Comparison of ENCODE assay signal across 16 cellular contexts in genomic region chr6:11311970-11312369, GRCh38.
A peak's percentile ranks its signal among the peaks of the same experiment; 100 is the strongest.
DNase-seq lines count a peak whose midpoint lies in the region; ATAC-seq lines count a peak whose summit lies in the region.
"Had no signal": no experiment of that assay in that cellular context is flagged by ENCODE, and none has a peak within 500 bp of the region (broad histone marks: within the 10 kb centered on the region; RNA-seq: fewer than 3 reads in every experiment).

No MANE protein-coding gene starts in this region.

- H3K27me3 ChIP-seq in NT2/D1 (ENCODE audit: insufficient read depth, insufficient read length) = no peaks in the 10 kb centered on the region
- no peaks in the 10 kb centered on the region for H3K27me3 ChIP-seq in Karpas-422 (ENCODE audit: low read length)
- H3K27me3 ChIP-seq: BE2C had no signal

- no peak overlapping the region for H3K4me3 Mint-ChIP-seq in stimulated activated naive CD8-positive, alpha-beta T cell treated with anti-CD3 and anti-CD28 coated beads, Interleukin-15, amount 100 ng/mL, for 72 hours
- H3K4me3 Mint-ChIP-seq in naive B cell = peak overlapping the region in 2 of 8 donors; percentile 31 to 32

- no peaks in the 10 kb centered on the region for H3K4me1 ChIP-seq in NT2/D1 (ENCODE audit: insufficient read depth, insufficient read length)
- H3K4me1 ChIP-seq in Karpas-422 (ENCODE audit: low read length) = no peaks in the 10 kb centered on the region
- H3K4me1 ChIP-seq: BE2C had no signal

- peak overlapping the region; percentile 4 for H3K4me3 ChIP-seq in NT2/D1 (ENCODE audit: insufficient read length, low read depth)
- H3K4me3 ChIP-seq in Karpas-422 (ENCODE audit: low read length) = no peak overlapping the region
- H3K4me3 ChIP-seq: GM23248 had no signal

- H3K9me3 ChIP-seq in NT2/D1 (ENCODE audit: insufficient read depth, low read length) = no peaks in the 10 kb centered on the region
- no peaks in the 10 kb centered on the region for H3K9me3 ChIP-seq in Karpas-422 (ENCODE audit: low read length)
- H3K9me3 ChIP-seq: BE2C had no signal

- H3K9ac ChIP-seq in NT2/D1 (ENCODE audit: insufficient read length, low read depth) (no peak overlapping the region), Karpas-422 (ENCODE audit: low read length) (no peak overlapping the region)
- H3K9ac ChIP-seq: GM23248 had no signal

- H3K4me1 Mint-ChIP-seq in stimulated activated naive CD8-positive, alpha-beta T cell treated with anti-CD3 and anti-CD28 coated beads, Interleukin-15, amount 100 ng/mL, for 72 hours = peaks cover 33% of the 10 kb centered on the region
- H3K4me1 Mint-ChIP-seq in naive B cell = peaks cover 48 to 60% (median 52%) of the 10 kb centered on the region in 3 donors

- no peak for DNase-seq in stimulated activated naive CD8-positive, alpha-beta T cell treated with anti-CD3 and anti-CD28 coated beads, Interleukin-15, amount 100 ng/mL, for 72 hours
- DNase-seq in stimulated activated naive CD8-positive, alpha-beta T cell treated with anti-CD3 and anti-CD28 coated beads, Interleukin-15, Interleukin-2, amounts not matched to agents 100 U/mL and 50 U/mL, for 24 hours = no peak
- DNase-seq in NT2/D1 (ENCODE audit: low read depth, low spot score) (no peak), naive B cell (no peak), Karpas-422 (no peak)
- DNase-seq: 8988T, ACHN, BE2C, Calu3, DMS 273 treated with DMSO at 0.1 percent for 48 hours, GM23248, KG1 had no signal

- peak overlapping the region; percentile 20 to 83 for H3K27ac Mint-ChIP-seq in stimulated activated naive CD8-positive, alpha-beta T cell treated with anti-CD3 and anti-CD28 coated beads, Interleukin-15, amount 100 ng/mL, for 72 hours
- H3K27ac Mint-ChIP-seq in naive B cell = peak overlapping the region in 5 of 6 donors; percentile 35 to 83 (median 66)

- no peaks in the 10 kb centered on the region for H3K79me2 ChIP-seq in Karpas-422 (ENCODE audit: low read length)

- no peaks in the 10 kb centered on the region for H3K27me3 Mint-ChIP-seq in stimulated activated naive CD8-positive, alpha-beta T cell treated with anti-CD3 and anti-CD28 coated beads, Interleukin-15, amount 100 ng/mL, for 72 hours
- H3K27me3 Mint-ChIP-seq in naive B cell = no peaks in the 10 kb centered on the region

- H3K36me3 Mint-ChIP-seq in naive B cell = peaks cover 29 to 40% of the 10 kb centered on the region in 2 donors

- H3K9me3 Mint-ChIP-seq in stimulated activated naive CD8-positive, alpha-beta T cell treated with anti-CD3 and anti-CD28 coated beads, Interleukin-15, amount 100 ng/mL, for 72 hours = peaks cover 11% of the 10 kb centered on the region in 2 donors
- peaks cover 0 to 8% (median 0%) of the 10 kb centered on the region in 7 donors for H3K9me3 Mint-ChIP-seq in naive B cell

- no peak overlapping the region for H2AFZ ChIP-seq in Karpas-422 (ENCODE audit: low read length)
- H2AFZ ChIP-seq: GM23248 had no signal

- H3K27ac ChIP-seq in Karpas-422 (ENCODE audit: low read length) = no peak overlapping the region
- H3K27ac ChIP-seq: C4-2B, GM23248 had no signal

- H3K4me2 ChIP-seq in Karpas-422 (ENCODE audit: low read depth, low read length, poor library complexity, severe bottlenecking) = no peak overlapping the region

- peaks cover 5% of the 10 kb centered on the region; the same call in 1 of the 2 replicates for H3K9me2 ChIP-seq in Karpas-422 (replicated peaks; ENCODE audit: insufficient read depth, low read length)

- H4K20me1 ChIP-seq in Karpas-422 (ENCODE audit: insufficient read depth, low read depth, low read length) = no peaks in the 10 kb centered on the region

- no peak for ATAC-seq in stimulated activated naive CD8-positive, alpha-beta T cell treated with anti-CD3 and anti-CD28 coated beads, Interleukin-15, amount 100 ng/mL, for 72 hours
- ATAC-seq in stimulated activated naive CD8-positive, alpha-beta T cell treated with anti-CD3 and anti-CD28 coated beads, Interleukin-15, Interleukin-2, amounts not matched to agents 100 U/mL and 50 U/mL, for 24 hours = no peak
- ATAC-seq in naive B cell (ENCODE audit: low read depth in 2 of 2) (no peak), GM19452 (IDR thresholded peaks at IDR 0.05; ENCODE audit: unreplicated experiment) (no peak), HG03135 (IDR thresholded peaks at IDR 0.05; ENCODE audit: unreplicated experiment) (no peak)
- ATAC-seq: HCT116 had no signal

- H3K36me3 ChIP-seq in NT2/D1 (ENCODE audit: insufficient read depth, insufficient read length, low read length) (no peaks in the 10 kb centered on the region), Karpas-422 (ENCODE audit: insufficient read depth, low read length) (no peaks in the 10 kb centered on the region)
- H3K36me3 ChIP-seq: BE2C had no signal
